In genomic region chr15:87591521-87591920, GRCh38 we compare ENCODE assay signal across 35 cellular contexts.
"Had no signal": no experiment of that assay in that cellular context is flagged by ENCODE, and none has a peak within 500 bp of the region (broad histone marks: within the 10 kb centered on the region; RNA-seq: fewer than 3 reads in every experiment).

No MANE protein-coding gene starts in this region.

- H3K36me3 ChIP-seq: adrenal gland, Peyer's patch had no signal

- H3K27me3 Mint-ChIP-seq: activated B cell treated with CpG ODN at 0.5 μM for 24 hours; activated CD4-positive, alpha-beta memory T cell treated with anti-CD3 and anti-CD28 coated beads for 36 hours; IgD-negative memory B cell had no signal

- H3K27me3 ChIP-seq: adrenal gland, body of pancreas, Peyer's patch had no signal

- H3K27ac ChIP-seq: adrenal gland, body of pancreas, Peyer's patch, RWPE1, SK-N-MC had no signal

- H3K27ac Mint-ChIP-seq: activated B cell treated with CpG ODN at 0.5 μM for 24 hours; activated CD4-positive, alpha-beta memory T cell treated with anti-CD3 and anti-CD28 coated beads for 36 hours; activated naive CD4-positive, alpha-beta T cell treated with anti-CD3 and anti-CD28 coated beads for 36 hours; activated T-helper 1 cell treated with anti-CD3 and anti-CD28 coated beads, Interleukin-12 subunit alpha, Interleukin-12 subunit beta, Interleukin-2, Interleukin-4 antibody, amounts not matched to agents 30 ng/mL and 10 ng/mL and 1 ng/mL, durations not matched to agents 14 hours and 24 hours and 36 hours; IgD-negative memory B cell; T-helper 1 cell treated with Interleukin-12 subunit alpha and Interleukin-12 subunit beta and Interleukin-4 antibody, amounts not matched to agents 30 μg/mL and 1 μg/mL, for 36 hours; T-helper 2 cell treated with Interferon-gamma antibody and Interleukin-4, amounts not matched to agents 5 μg/mL and 100 μg/mL, for 36 hours had no signal

- H3K9me3 Mint-ChIP-seq: activated B cell treated with CpG ODN at 0.5 μM for 24 hours; activated CD4-positive, alpha-beta memory T cell treated with anti-CD3 and anti-CD28 coated beads for 36 hours; activated naive CD4-positive, alpha-beta T cell treated with anti-CD3 and anti-CD28 coated beads for 36 hours; activated T-helper 1 cell treated with anti-CD3 and anti-CD28 coated beads, Interleukin-12 subunit alpha, Interleukin-12 subunit beta, Interleukin-2, Interleukin-4 antibody, amounts not matched to agents 30 ng/mL and 10 ng/mL and 1 ng/mL, durations not matched to agents 14 hours and 24 hours and 36 hours; T-helper 1 cell treated with Interleukin-12 subunit alpha and Interleukin-12 subunit beta and Interleukin-4 antibody, amounts not matched to agents 30 μg/mL and 1 μg/mL, for 36 hours had no signal

- ATAC-seq: activated naive CD4-positive, alpha-beta T cell treated with anti-CD3 and anti-CD28 coated beads, Interleukin-2, amount 50 U/mL, for 72 hours; activated T-cell treated with anti-CD3 and anti-CD28 coated beads, Interleukin-2, amount 50 U/mL, for 4 hours; body of pancreas; PC-3 had no signal

- DNase-seq: activated B cell treated with CpG ODN at 0.5 μM for 24 hours; activated CD4-positive, alpha-beta memory T cell treated with anti-CD3 and anti-CD28 coated beads for 36 hours; activated CD4-positive, alpha-beta T cell treated with anti-CD3 and anti-CD28 coated beads for 4 hours; activated CD4-positive, alpha-beta T cell treated with anti-CD3 and anti-CD28 coated beads, Interleukin-2, amount 50 U/mL, for 1 hour; activated CD4-positive, CD25-positive, alpha-beta regulatory T cell treated with anti-CD3 and anti-CD28 coated beads, Interleukin-2, amount 50 U/mL, for 72 hours; activated CD8-positive, alpha-beta memory T cell treated with anti-CD3 and anti-CD28 coated beads, Interleukin-2, amount 50 U/mL, for 4 hours; activated gamma-delta T cell treated with Interleukin-2 at 50 U/mL for 16 hours; activated naive CD4-positive, alpha-beta T cell treated with anti-CD3 and anti-CD28 coated beads for 36 hours; activated T-cell treated with anti-CD3 and anti-CD28 coated beads for 4 hours; activated T-cell treated with anti-CD3 and anti-CD28 coated beads, Interleukin-2, amount 50 U/mL, for 4 hours; adrenal gland; body of pancreas; caudate nucleus; cerebellar nuclear complex; Karpas-422; KBM-7; NCI-H1105; NCI-H1436 treated with DMSO at 0.1 percent for 48 hours; NCI-H187 treated with DMSO at 0.1 percent for 48 hours; NCI-H2081; NCI-H2171 treated with DMSO at 0.1 percent for 48 hours; NCI-H2227 treated with DMSO at 0.1 percent for 48 hours; NCI-H446; NCI-H510A treated with DMSO at 0.1 percent for 48 hours; NCI-H69; PC-3; Peyer's patch; Right ventricle myocardium superior had no signal

- H3K4me3 ChIP-seq: adrenal gland, body of pancreas, Peyer's patch, SK-N-MC had no signal

- H3K4me1 ChIP-seq: adrenal gland, body of pancreas, Peyer's patch had no signal

- H3K36me3 Mint-ChIP-seq: activated CD4-positive, alpha-beta memory T cell treated with anti-CD3 and anti-CD28 coated beads for 36 hours; activated naive CD4-positive, alpha-beta T cell treated with anti-CD3 and anti-CD28 coated beads, Interleukin-2, amount 50 U/mL, for 72 hours; IgD-negative memory B cell had no signal

- H3K9me3 ChIP-seq: adrenal gland, body of pancreas, Peyer's patch had no signal

- H3K4me3 Mint-ChIP-seq: activated B cell treated with CpG ODN at 0.5 μM for 24 hours; activated CD4-positive, alpha-beta memory T cell treated with anti-CD3 and anti-CD28 coated beads for 36 hours; activated naive CD4-positive, alpha-beta T cell treated with anti-CD3 and anti-CD28 coated beads for 36 hours; activated T-cell treated with anti-CD3 and anti-CD28 coated beads, Interleukin-2, amount 50 U/mL, for 4 hours; activated T-helper 1 cell treated with anti-CD3 and anti-CD28 coated beads, Interleukin-12 subunit alpha, Interleukin-12 subunit beta, Interleukin-2, Interleukin-4 antibody, amounts not matched to agents 30 ng/mL and 10 ng/mL and 1 ng/mL, durations not matched to agents 14 hours and 24 hours and 36 hours; IgD-negative memory B cell; T-helper 1 cell treated with Interleukin-12 subunit alpha and Interleukin-12 subunit beta and Interleukin-4 antibody, amounts not matched to agents 30 μg/mL and 1 μg/mL, for 36 hours; T-helper 2 cell treated with Interferon-gamma antibody and Interleukin-4, amounts not matched to agents 5 μg/mL and 100 μg/mL, for 36 hours had no signal

- H3K4me1 Mint-ChIP-seq: activated B cell treated with CpG ODN at 0.5 μM for 24 hours, IgD-negative memory B cell had no signal
